ENCODE assay signal across 11 cellular contexts in the genomic region with DNA sequence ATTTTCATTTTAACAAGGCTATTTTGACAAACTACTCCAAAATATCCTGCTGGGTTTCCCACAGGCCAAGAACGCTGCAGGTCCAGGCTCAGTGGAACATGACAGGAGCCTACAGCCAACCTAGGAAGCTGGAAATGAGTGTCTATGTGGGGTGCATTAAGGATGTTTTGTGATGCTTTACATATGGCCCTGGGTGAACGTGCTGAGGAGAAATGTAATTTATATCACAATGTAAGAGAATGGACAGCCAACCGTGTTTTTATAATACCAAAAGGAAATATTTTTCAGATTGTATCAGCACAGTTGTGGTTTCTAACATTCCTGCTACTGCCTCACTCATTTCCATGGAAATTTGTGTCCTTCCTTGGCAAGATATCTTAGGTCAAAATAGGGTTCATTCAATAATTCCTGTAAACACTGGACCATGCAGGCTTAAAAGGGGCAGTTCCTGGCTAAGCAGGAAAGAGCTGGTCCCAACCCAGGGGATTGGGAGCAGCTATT. TPM values are rescaled to one million over a fixed set of nuclear protein-coding genes. Genes with fewer than 3 reads are reported as not detected.
A peak's percentile ranks its signal among the peaks of the same experiment; 100 is the strongest.
DNase-seq lines count a peak whose midpoint lies in the region; ATAC-seq and TF ChIP-seq lines count a peak whose summit lies in the region.
"Had no signal": no experiment of that assay in that cellular context is flagged by ENCODE, and none has a peak within 500 bp of the region (broad histone marks: within the 10 kb centered on the region; RNA-seq: fewer than 3 reads in every experiment).

No MANE protein-coding gene starts in this region.

- POLR2A ChIA-PET in OCI-LY7 (lab: Charles Lee) = interaction anchor here (0.6 to 0.7 kb wide), 2 partner anchors 283 to 450 kb away, joined by 3 read pairs; no protein-coding TSS in a partner anchor

- TF ChIP-seq CTCF in left lung (IDR thresholded peaks at IDR 0.05) (no peak), tibial artery (IDR thresholded peaks at IDR 0.05) (no peak), OCI-LY7 (conservative IDR thresholded peaks at IDR 0.05; ENCODE audit: low read length) (no peak)

- H3K27ac ChIP-seq in left lung = peak overlapping the region; percentile 21 to 70
- peak overlapping the region; percentile 66 to 86 for H3K27ac ChIP-seq in tibial artery
- no peak overlapping the region for H3K27ac ChIP-seq in OCI-LY7 (ENCODE audit: low read depth, low read length, poor library complexity, severe bottlenecking)

- intact Hi-C loops in left lung (cut with DNase I) (no loop called here), tibial artery (cut with DNase I; ENCODE audit: low total_unique reads) (loop anchor here (2.0 kb wide), 1 partner anchor 52 kb away; the partner anchor contains the start of gene ST8SIA1), OCI-LY7 (cut with micrococcal nuclease; ENCODE audit: unreplicated experiment) (no loop called here)

- H3K4me1 ChIP-seq in left lung (no peaks in the 10 kb centered on the region), tibial artery (peaks cover 0 to 24% (median 11%) of the 10 kb centered on the region in 4 donors), OCI-LY7 (ENCODE audit: insufficient read depth, low read length, poor library complexity, severe bottlenecking) (no peaks in the 10 kb centered on the region)

- no peaks in the 10 kb centered on the region for H3K9me3 ChIP-seq in left lung
- no peaks in the 10 kb centered on the region for H3K9me3 ChIP-seq in tibial artery
- no peaks in the 10 kb centered on the region for H3K9me3 ChIP-seq in OCI-LY7 (ENCODE audit: low read length)

- CTCF ChIA-PET in OCI-LY7 (lab: Charles Lee; ENCODE audit: unreplicated experiment) = no interaction called here

- H3K4me3 ChIP-seq in left lung (no peak overlapping the region), tibial artery (peak overlapping the region in 1 of 2 donors; percentile 35), OCI-LY7 (ENCODE audit: low read depth, low read length, poor library complexity, severe bottlenecking) (no peak overlapping the region)

- H3K79me2 ChIP-seq in OCI-LY7 (ENCODE audit: insufficient read depth, low read depth, low read length) = no peaks in the 10 kb centered on the region

- ATAC-seq in left lung (peak; percentile 66), GM21619 (IDR thresholded peaks at IDR 0.05; ENCODE audit: unreplicated experiment) (no peak), GM21825 (IDR thresholded peaks at IDR 0.05; ENCODE audit: unreplicated experiment) (no peak)
- ATAC-seq: T-helper 17 cell had no signal

- H2AFZ ChIP-seq in OCI-LY7 (ENCODE audit: low read length) = no peak overlapping the region

- DNase-seq in HS-5 (ENCODE audit: low read depth) = peak; percentile 86
- DNase-seq in dedifferentiated amniotic fluid mesenchymal stem cell (ENCODE audit: extremely low spot score) = peak; percentile 67
- no peak for DNase-seq in left lung
- DNase-seq in tibial artery = no peak
- DNase-seq in NCI-H1105 treated with DMSO at 0.1 percent for 48 hours (lab: John Stamatoyannopoulos, UW) = no peak
- DNase-seq in OCI-LY7 (ENCODE audit: low spot score) = no peak
- DNase-seq: DND-41, KBM-7, T-helper 17 cell had no signal

- no peak overlapping the region for H3K4me2 ChIP-seq in OCI-LY7 (ENCODE audit: low read length)

- H3K27me3 ChIP-seq in left lung (no peaks in the 10 kb centered on the region), tibial artery (no peaks in the 10 kb centered on the region)

- H3K9me2 ChIP-seq in OCI-LY7 (ENCODE audit: insufficient read depth, low read length) = no peaks in the 10 kb centered on the region

- H4K20me1 ChIP-seq in OCI-LY7 (ENCODE audit: insufficient read depth, low read length) = no peaks in the 10 kb centered on the region

- H3K36me3 ChIP-seq in left lung (no peaks in the 10 kb centered on the region), tibial artery (no peaks in the 10 kb centered on the region), OCI-LY7 (ENCODE audit: insufficient read depth, low read length) (no peaks in the 10 kb centered on the region)

- BruUV-seq in OCI-LY7 (replicated peaks; lab: Mats Ljungman, UMichigan) = no TSS peak

RNA-seq across cellular contexts. Expression of gene ST8SIA1, which starts 51.5 kb away (rescaled TPM):
- total RNA-seq in left lung (1 to 10 TPM; 2.4 to 5.6 TPM), OCI-LY7 (2022) (not detected in 2 replicates)
- not detected in 2 replicates for total RNA-seq in OCI-LY7 (2014; rRNA removed; shearing (Covaris generic))

Comparison
In these comparisons a context has a peak if more than half of its experiments do, and no peak if none do; other contexts are left out.
1. DNase-seq: peak in HS-5 (single experiment) and dedifferentiated amniotic fluid mesenchymal stem cell (single experiment); none in left lung (0 of 2), tibial artery (0 of 2), NCI-H1105 treated with DMSO at 0.1 percent for 48 hours (single experiment) and OCI-LY7 (single experiment).